ENCODE assay signal across 1 cellular context in genomic region chr11:93783767-93784151, GRCh38.
TF ChIP-seq lines count a peak whose summit lies in the region.

No MANE protein-coding gene starts in this region.

TF ChIP-seq in K562, 482 proteins besides CTCF, POLR2A, EP300 and RAD21 (continued from another document and continues in another):
- TF ChIP-seq, protein P1, sequence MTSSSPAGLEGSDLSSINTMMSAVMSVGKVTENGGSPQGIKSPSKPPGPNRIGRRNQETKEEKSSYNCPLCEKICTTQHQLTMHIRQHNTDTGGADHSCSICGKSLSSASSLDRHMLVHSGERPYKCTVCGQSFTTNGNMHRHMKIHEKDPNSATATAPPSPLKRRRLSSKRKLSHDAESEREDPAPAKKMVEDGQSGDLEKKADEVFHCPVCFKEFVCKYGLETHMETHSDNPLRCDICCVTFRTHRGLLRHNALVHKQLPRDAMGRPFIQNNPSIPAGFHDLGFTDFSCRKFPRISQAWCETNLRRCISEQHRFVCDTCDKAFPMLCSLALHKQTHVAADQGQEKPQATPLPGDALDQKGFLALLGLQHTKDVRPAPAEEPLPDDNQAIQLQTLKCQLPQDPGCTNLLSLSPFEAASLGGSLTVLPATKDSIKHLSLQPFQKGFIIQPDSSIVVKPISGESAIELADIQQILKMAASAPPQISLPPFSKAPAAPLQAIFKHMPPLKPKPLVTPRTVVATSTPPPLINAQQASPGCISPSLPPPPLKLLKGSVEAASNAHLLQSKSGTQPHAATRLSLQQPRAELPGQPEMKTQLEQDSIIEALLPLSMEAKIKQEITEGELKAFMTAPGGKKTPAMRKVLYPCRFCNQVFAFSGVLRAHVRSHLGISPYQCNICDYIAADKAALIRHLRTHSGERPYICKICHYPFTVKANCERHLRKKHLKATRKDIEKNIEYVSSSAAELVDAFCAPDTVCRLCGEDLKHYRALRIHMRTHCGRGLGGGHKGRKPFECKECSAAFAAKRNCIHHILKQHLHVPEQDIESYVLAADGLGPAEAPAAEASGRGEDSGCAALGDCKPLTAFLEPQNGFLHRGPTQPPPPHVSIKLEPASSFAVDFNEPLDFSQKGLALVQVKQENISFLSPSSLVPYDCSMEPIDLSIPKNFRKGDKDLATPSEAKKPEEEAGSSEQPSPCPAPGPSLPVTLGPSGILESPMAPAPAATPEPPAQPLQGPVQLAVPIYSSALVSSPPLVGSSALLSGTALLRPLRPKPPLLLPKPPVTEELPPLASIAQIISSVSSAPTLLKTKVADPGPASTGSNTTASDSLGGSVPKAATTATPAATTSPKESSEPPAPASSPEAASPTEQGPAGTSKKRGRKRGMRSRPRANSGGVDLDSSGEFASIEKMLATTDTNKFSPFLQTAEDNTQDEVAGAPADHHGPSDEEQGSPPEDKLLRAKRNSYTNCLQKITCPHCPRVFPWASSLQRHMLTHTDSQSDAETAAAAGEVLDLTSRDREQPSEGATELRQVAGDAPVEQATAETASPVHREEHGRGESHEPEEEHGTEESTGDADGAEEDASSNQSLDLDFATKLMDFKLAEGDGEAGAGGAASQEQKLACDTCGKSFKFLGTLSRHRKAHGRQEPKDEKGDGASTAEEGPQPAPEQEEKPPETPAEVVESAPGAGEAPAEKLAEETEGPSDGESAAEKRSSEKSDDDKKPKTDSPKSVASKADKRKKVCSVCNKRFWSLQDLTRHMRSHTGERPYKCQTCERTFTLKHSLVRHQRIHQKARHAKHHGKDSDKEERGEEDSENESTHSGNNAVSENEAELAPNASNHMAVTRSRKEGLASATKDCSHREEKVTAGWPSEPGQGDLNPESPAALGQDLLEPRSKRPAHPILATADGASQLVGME (CRISPR knock-in tag; IDR thresholded peaks at IDR 0.05), result peak; percentile 93
- TF ChIP-seq POLR2B (IDR thresholded peaks at IDR 0.05; ENCODE audit: low read depth, partially characterized antibody) (no peak), ZZZ3 (IDR thresholded peaks at IDR 0.05) (0 out of 2 replicates have a peak, but pooled peaks have one; percentile 47), HDAC1 (IDR thresholded peaks at IDR 0.05) (peak in 1 of 2 experiments; percentile 64; a peak in 1 of 4 replicates), OTX1 (CRISPR knock-in tag; IDR thresholded peaks at IDR 0.05) (0 out of 2 replicates have a peak, but pooled peaks have one; percentile 39), ZNF324 (CRISPR knock-in tag; IDR thresholded peaks at IDR 0.05) (0 out of 2 replicates have a peak, but pooled peaks have one; percentile 33), CXXC5 (CRISPR knock-in tag; IDR thresholded peaks at IDR 0.05) (peak; percentile 48), RNF2 (IDR thresholded peaks at IDR 0.05) (0 out of 2 replicates have a peak, but pooled peaks have one; percentile 7), THRB (CRISPR knock-in tag; conservative IDR thresholded peaks at IDR 0.05) (0 out of 2 replicates have a peak, but pooled peaks have one; percentile 79), L3MBTL2 (IDR thresholded peaks at IDR 0.05) (peak; percentile 57), TOE1 (IDR thresholded peaks at IDR 0.05; ENCODE audit: borderline replicate concordance) (peak; percentile 54; the same call in 1 of the 2 replicates), TOE1 (CRISPR knock-in tag; IDR thresholded peaks at IDR 0.05; ENCODE audit: borderline replicate concordance, low read depth) (no peak), KDM1A (IDR thresholded peaks at IDR 0.05) (peak in 1 of 2 experiments; percentile 13; a peak in 1 of 4 replicates), ZNF551 (CRISPR knock-in tag; IDR thresholded peaks at IDR 0.05) (no peak), MGA (IDR thresholded peaks at IDR 0.05) (peak; percentile 75), ZNF175 (CRISPR knock-in tag; IDR thresholded peaks at IDR 0.05; ENCODE audit: low read depth) (0 out of 2 replicates have a peak, but pooled peaks have one; percentile 16), E2F3 (CRISPR knock-in tag; IDR thresholded peaks at IDR 0.05) (peak; percentile 89), MCM2 (IDR thresholded peaks at IDR 0.05; ENCODE audit: low read depth) (no peak), PCBP1 (IDR thresholded peaks at IDR 0.05; ENCODE audit: low read depth, low read length, poor library complexity, severe bottlenecking) (no peak), SIN3A (IDR thresholded peaks at IDR 0.05; ENCODE audit: borderline replicate concordance in 2 of 2, control insufficient read depth in 1 of 2, low read depth in 2 of 2, low read length in 2 of 2) (0 out of 4 replicates have a peak, but pooled peaks of 1 of the 2 experiments have one; percentile 23), NCOR1 (IDR thresholded peaks at IDR 0.05) (peak; percentile 46; the same call in 1 of the 2 replicates), RB1 (IDR thresholded peaks at IDR 0.05; ENCODE audit: low read depth) (peak; percentile 29; the same call in 1 of the 2 replicates)
- TF ChIP-seq, protein P2, sequence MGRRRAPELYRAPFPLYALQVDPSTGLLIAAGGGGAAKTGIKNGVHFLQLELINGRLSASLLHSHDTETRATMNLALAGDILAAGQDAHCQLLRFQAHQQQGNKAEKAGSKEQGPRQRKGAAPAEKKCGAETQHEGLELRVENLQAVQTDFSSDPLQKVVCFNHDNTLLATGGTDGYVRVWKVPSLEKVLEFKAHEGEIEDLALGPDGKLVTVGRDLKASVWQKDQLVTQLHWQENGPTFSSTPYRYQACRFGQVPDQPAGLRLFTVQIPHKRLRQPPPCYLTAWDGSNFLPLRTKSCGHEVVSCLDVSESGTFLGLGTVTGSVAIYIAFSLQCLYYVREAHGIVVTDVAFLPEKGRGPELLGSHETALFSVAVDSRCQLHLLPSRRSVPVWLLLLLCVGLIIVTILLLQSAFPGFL (CRISPR knock-in tag; IDR thresholded peaks at IDR 0.05), result no peak
- TF ChIP-seq, protein P3, sequence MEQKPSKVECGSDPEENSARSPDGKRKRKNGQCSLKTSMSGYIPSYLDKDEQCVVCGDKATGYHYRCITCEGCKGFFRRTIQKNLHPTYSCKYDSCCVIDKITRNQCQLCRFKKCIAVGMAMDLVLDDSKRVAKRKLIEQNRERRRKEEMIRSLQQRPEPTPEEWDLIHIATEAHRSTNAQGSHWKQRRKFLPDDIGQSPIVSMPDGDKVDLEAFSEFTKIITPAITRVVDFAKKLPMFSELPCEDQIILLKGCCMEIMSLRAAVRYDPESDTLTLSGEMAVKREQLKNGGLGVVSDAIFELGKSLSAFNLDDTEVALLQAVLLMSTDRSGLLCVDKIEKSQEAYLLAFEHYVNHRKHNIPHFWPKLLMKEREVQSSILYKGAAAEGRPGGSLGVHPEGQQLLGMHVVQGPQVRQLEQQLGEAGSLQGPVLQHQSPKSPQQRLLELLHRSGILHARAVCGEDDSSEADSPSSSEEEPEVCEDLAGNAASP (IDR thresholded peaks at IDR 0.05), result no peak
- TF ChIP-seq, protein P4, sequence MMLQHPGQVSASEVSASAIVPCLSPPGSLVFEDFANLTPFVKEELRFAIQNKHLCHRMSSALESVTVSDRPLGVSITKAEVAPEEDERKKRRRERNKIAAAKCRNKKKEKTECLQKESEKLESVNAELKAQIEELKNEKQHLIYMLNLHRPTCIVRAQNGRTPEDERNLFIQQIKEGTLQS (IDR thresholded peaks at IDR 0.05), result no peak
- TF ChIP-seq, protein P4 (CRISPR knock-in tag; conservative IDR thresholded peaks at IDR 0.05), result 0 out of 2 replicates have a peak, but pooled peaks have one; percentile 59
- TF ChIP-seq, protein P5, sequence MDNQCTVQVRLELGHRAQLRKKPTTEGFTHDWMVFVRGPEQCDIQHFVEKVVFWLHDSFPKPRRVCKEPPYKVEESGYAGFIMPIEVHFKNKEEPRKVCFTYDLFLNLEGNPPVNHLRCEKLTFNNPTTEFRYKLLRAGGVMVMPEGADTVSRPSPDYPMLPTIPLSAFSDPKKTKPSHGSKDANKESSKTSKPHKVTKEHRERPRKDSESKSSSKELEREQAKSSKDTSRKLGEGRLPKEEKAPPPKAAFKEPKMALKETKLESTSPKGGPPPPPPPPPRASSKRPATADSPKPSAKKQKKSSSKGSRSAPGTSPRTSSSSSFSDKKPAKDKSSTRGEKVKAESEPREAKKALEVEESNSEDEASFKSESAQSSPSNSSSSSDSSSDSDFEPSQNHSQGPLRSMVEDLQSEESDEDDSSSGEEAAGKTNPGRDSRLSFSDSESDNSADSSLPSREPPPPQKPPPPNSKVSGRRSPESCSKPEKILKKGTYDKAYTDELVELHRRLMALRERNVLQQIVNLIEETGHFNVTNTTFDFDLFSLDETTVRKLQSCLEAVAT (IDR thresholded peaks at IDR 0.05), result 0 out of 4 replicates have a peak, but pooled peaks of 1 of the 2 experiments have one; percentile 17
- TF ChIP-seq, protein P6, sequence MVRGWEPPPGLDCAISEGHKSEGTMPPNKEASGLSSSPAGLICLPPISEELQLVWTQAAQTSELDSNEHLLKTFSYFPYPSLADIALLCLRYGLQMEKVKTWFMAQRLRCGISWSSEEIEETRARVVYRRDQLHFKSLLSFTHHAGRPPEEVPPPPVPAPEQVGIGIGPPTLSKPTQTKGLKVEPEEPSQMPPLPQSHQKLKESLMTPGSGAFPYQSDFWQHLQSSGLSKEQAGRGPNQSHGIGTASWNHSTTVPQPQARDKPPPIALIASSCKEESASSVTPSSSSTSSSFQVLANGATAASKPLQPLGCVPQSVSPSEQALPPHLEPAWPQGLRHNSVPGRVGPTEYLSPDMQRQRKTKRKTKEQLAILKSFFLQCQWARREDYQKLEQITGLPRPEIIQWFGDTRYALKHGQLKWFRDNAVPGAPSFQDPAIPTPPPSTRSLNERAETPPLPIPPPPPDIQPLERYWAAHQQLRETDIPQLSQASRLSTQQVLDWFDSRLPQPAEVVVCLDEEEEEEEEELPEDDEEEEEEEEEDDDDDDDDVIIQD (CRISPR knock-in tag; IDR thresholded peaks at IDR 0.05), result no peak
